ENCODE assay signal across 10 cellular contexts in genomic region chr6:105644073-105644489, GRCh38.
A peak's percentile ranks its signal among the peaks of the same experiment; 100 is the strongest.
DNase-seq lines count a peak whose midpoint lies in the region; ATAC-seq, FAIRE-seq and TF ChIP-seq lines count a peak whose summit lies in the region.
"Had no signal": no experiment of that assay in that cellular context is flagged by ENCODE, and none has a peak within 500 bp of the region (broad histone marks: within the 10 kb centered on the region; RNA-seq: fewer than 3 reads in every experiment).

No MANE protein-coding gene starts in this region.

- TF ChIP-seq CTCF in GM23338 (conservative IDR thresholded peaks at IDR 0.05; ENCODE audit: low read depth in 2 of 2): peak; percentile 32 to 40
- no peak for TF ChIP-seq CTCF in activated CD8-positive, alpha-beta T cell treated with anti-CD3 and anti-CD28 coated beads for 36 hours (IDR thresholded peaks at IDR 0.05)
- no peak for TF ChIP-seq CTCF in thyroid gland (IDR thresholded peaks at IDR 0.05)

- no peak overlapping the region for H3K4me2 ChIP-seq in GM23338

- 83 to 87% methylated on average over 2 of the region's 2 CpGs for WGBS in thyroid gland, 2 donors

- H3F3A ChIP-seq in GM23338 (replicated peaks; ENCODE audit: low read depth): no peaks in the 10 kb centered on the region

- intact Hi-C loops in activated CD8-positive, alpha-beta T cell treated with anti-CD3 and anti-CD28 coated beads for 36 hours (cut with micrococcal nuclease): loop anchor here (10.0 kb wide), 1 partner anchor 159 kb away; no protein-coding TSS in a partner anchor
- intact Hi-C loops in thyroid gland (cut with DNase I): no loop called here

- CTCF ChIA-PET in activated CD8-positive, alpha-beta T cell treated with anti-CD3 and anti-CD28 coated beads for 36 hours (lab: Charles Lee): interaction anchor here (1.9 kb wide), 1 partner anchor 23 kb away, joined by 4 read pairs; no protein-coding TSS in a partner anchor

- no peak overlapping the region for H3K4me3 Mint-ChIP-seq in GM23338
- H3K4me3 Mint-ChIP-seq in activated CD8-positive, alpha-beta T cell treated with anti-CD3 and anti-CD28 coated beads for 36 hours: no peak overlapping the region

- H3K27ac ChIP-seq in GM23338 (ENCODE audit: low read depth): no peak overlapping the region
- H3K27ac ChIP-seq in thyroid gland: no peak overlapping the region

- DNase-seq in GM12891 (ENCODE audit: insufficient read length, low spot score) (no peak), GM23338 (ENCODE audit: low spot score) (peak; percentile 3), left kidney (ENCODE audit: low read depth, low spot score) (peak; percentile 12), OCI-M1 (lab: John Stamatoyannopoulos, UW) (no peak), thyroid gland (no peak), NCI-H1048 (lab: John Stamatoyannopoulos, UW) (no peak), CD1c-positive myeloid dendritic cell (ENCODE audit: extremely low spot score) (no peak)
- DNase-seq in activated CD8-positive, alpha-beta T cell treated with anti-CD3 and anti-CD28 coated beads for 36 hours: peak; percentile 12
- DNase-seq: Calu3 had no signal

- H3K4me1 ChIP-seq in GM23338 (ENCODE audit: insufficient read depth) (no peaks in the 10 kb centered on the region), thyroid gland (no peaks in the 10 kb centered on the region)

- ATAC-seq in GM23338: no peak
- ATAC-seq in activated CD8-positive, alpha-beta T cell treated with anti-CD3 and anti-CD28 coated beads for 36 hours: no peak

- no peaks in the 10 kb centered on the region for H3K27me3 Mint-ChIP-seq in GM23338 (ENCODE audit: insufficient read depth, low read depth, poor library complexity)
- H3K27me3 Mint-ChIP-seq in activated CD8-positive, alpha-beta T cell treated with anti-CD3 and anti-CD28 coated beads for 36 hours: peaks cover 3% of the 10 kb centered on the region

- peaks cover 4% of the 10 kb centered on the region; the same call in 2 of the 3 replicates for H3K4me1 Mint-ChIP-seq in GM23338
- peaks cover 51% of the 10 kb centered on the region for H3K4me1 Mint-ChIP-seq in activated CD8-positive, alpha-beta T cell treated with anti-CD3 and anti-CD28 coated beads for 36 hours (ENCODE audit: low read depth)

- TF ChIP-seq POLR2A in GM12891 (IDR thresholded peaks at IDR 0.05; ENCODE audit: low read depth, low read length): no peak
- TF ChIP-seq POLR2A in thyroid gland (IDR thresholded peaks at IDR 0.05): no peak

- no peak overlapping the region for H3K4me3 ChIP-seq in GM23338
- H3K4me3 ChIP-seq in thyroid gland (replicated peaks in 1 of 3): no peak overlapping the region

- 0 out of 2 replicates have a peak overlapping the region, but pooled peaks have one; percentile 21 for H2AFZ ChIP-seq in GM23338

- FAIRE-seq in GM12891 (lab: Jason Lieb, UNC): peak; percentile 13
- FAIRE-seq: RCC 7860 had no signal

- no peaks in the 10 kb centered on the region for H3K79me2 ChIP-seq in GM23338 (replicated peaks; ENCODE audit: insufficient read depth)

- no peaks in the 10 kb centered on the region for H4K20me1 ChIP-seq in GM23338 (replicated peaks; ENCODE audit: insufficient read depth)

- no peaks in the 10 kb centered on the region for H3K36me3 Mint-ChIP-seq in GM23338 (ENCODE audit: low read depth)
- no peaks in the 10 kb centered on the region for H3K36me3 Mint-ChIP-seq in activated CD8-positive, alpha-beta T cell treated with anti-CD3 and anti-CD28 coated beads for 36 hours (ENCODE audit: low read depth)

- POLR2A ChIA-PET in activated CD8-positive, alpha-beta T cell treated with anti-CD3 and anti-CD28 coated beads for 36 hours (lab: Charles Lee): no interaction called here

- H3K27ac Mint-ChIP-seq in GM23338: no peak overlapping the region
- H3K27ac Mint-ChIP-seq in activated CD8-positive, alpha-beta T cell treated with anti-CD3 and anti-CD28 coated beads for 36 hours: peak overlapping the region; percentile 52

- H3K9me2 ChIP-seq in GM23338 (ENCODE audit: insufficient read depth): peaks cover 2% of the 10 kb centered on the region; the same call in 1 of the 2 replicates

- H3K9me3 Mint-ChIP-seq in GM23338: peaks cover 4% of the 10 kb centered on the region; the same call in 1 of the 3 replicates
- no peaks in the 10 kb centered on the region for H3K9me3 Mint-ChIP-seq in activated CD8-positive, alpha-beta T cell treated with anti-CD3 and anti-CD28 coated beads for 36 hours

- no peaks in the 10 kb centered on the region for H3K36me3 ChIP-seq in GM23338 (ENCODE audit: insufficient read depth)
- H3K36me3 ChIP-seq in thyroid gland: no peaks in the 10 kb centered on the region

- H3K9me3 ChIP-seq in thyroid gland: no peaks in the 10 kb centered on the region

- no peaks in the 10 kb centered on the region for H3K27me3 ChIP-seq in GM23338 (ENCODE audit: insufficient read depth)
- no peaks in the 10 kb centered on the region for H3K27me3 ChIP-seq in thyroid gland

TF ChIP-seq in GM12891, 5 proteins besides CTCF, POLR2A, EP300 and RAD21:
- TF ChIP-seq SPI1 (IDR thresholded peaks at IDR 0.05; ENCODE audit: low read depth, low read length) (no peak), POLR2AphosphoS5 (IDR thresholded peaks at IDR 0.05; ENCODE audit: low read depth, low read length) (no peak), POU2F2 (IDR thresholded peaks at IDR 0.05; ENCODE audit: low read depth, low read length) (no peak), TAF1 (IDR thresholded peaks at IDR 0.05; ENCODE audit: low read depth, low read length) (no peak), PAX5 (IDR thresholded peaks at IDR 0.05; ENCODE audit: insufficient read depth, low read length, severe bottlenecking) (no peak)

TF ChIP-seq in GM23338, 12 proteins besides CTCF, POLR2A, EP300 and RAD21 (continues in another document):
- TF ChIP-seq ZNF114 (CRISPR knock-in tag; IDR thresholded peaks at IDR 0.05): no peak
- TF ChIP-seq REST (IDR thresholded peaks at IDR 0.05; ENCODE audit: unreplicated experiment): no peak
- TF ChIP-seq EZH2 (IDR thresholded peaks at IDR 0.05; ENCODE audit: low read depth, unreplicated experiment): no peak

Comparison
In these comparisons a context has a peak if more than half of its experiments do, and no peak if none do; other contexts are left out.
1. DNase-seq: peak in GM23338 (single experiment), activated CD8-positive, alpha-beta T cell treated with anti-CD3 and anti-CD28 coated beads for 36 hours (single experiment) and left kidney (single experiment); none in GM12891 (single experiment), OCI-M1 (single experiment), thyroid gland (0 of 2), NCI-H1048 (single experiment) and CD1c-positive myeloid dendritic cell (single experiment).
2. CTCF ChIP-seq: peak in GM23338 (2 of 2); none in activated CD8-positive, alpha-beta T cell treated with anti-CD3 and anti-CD28 coated beads for 36 hours (single experiment) and thyroid gland (0 of 6).